12 cellular contexts compared by ENCODE assay signal in the genomic region with DNA sequence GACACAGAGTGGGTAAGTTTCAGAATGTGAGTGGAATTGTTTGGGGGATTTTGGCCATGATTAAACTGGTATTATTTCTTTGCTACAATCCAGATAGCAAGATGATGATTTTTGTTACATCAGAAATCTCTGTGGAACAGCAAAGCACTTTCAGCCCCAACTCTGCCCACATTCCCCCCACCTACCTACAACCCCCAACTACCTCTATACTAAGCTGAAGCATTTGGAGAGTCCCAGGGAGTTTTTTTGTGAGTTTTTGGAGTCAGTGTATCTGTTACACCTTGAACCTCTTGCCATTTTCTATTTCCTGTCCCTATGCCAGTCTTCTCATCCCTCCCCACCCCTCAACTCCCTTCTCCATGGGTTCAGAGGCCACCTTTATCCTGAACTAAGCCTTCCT. TPM values are rescaled to one million over a fixed set of nuclear protein-coding genes. Genes with fewer than 3 reads are reported as not detected.
DNase-seq lines count a peak whose midpoint lies in the region; ATAC-seq lines count a peak whose summit lies in the region.
"Had no signal": no experiment of that assay in that cellular context is flagged by ENCODE, and none has a peak within 500 bp of the region (broad histone marks: within the 10 kb centered on the region; RNA-seq: fewer than 3 reads in every experiment).

No MANE protein-coding gene starts in this region.

- H3K4me3 ChIP-seq in right cardiac atrium (ENCODE audit: low read length): no peak overlapping the region

- H3K27ac Mint-ChIP-seq in T-cell: peak overlapping the region; percentile 97 to 99
- H3K27ac Mint-ChIP-seq in central memory CD8-positive, alpha-beta T cell (ENCODE audit: low read depth): peak overlapping the region; percentile 99
- H3K27ac Mint-ChIP-seq in stimulated activated naive B cell treated with anti-CD40 and anti-IgM and Interleukin-4, amounts not matched to agents 10 μg/mL and 1 μg/mL and 100 μg/mL, for 72 hours: peak overlapping the region; percentile 96

- DNase-seq in activated naive CD4-positive, alpha-beta T cell treated with Interleukin-2 at 50 U/mL for 16 hours: peak; percentile 46
- no peak for DNase-seq in activated naive CD4-positive, alpha-beta T cell (lab: John Stamatoyannopoulos, UW)
- DNase-seq in T-cell (no peak), right cardiac atrium (no peak), NCI-H187 (lab: John Stamatoyannopoulos, UW) (no peak), NCI-H446 treated with DMSO at 0.1 percent for 48 hours (lab: John Stamatoyannopoulos, UW) (no peak)
- DNase-seq in central memory CD8-positive, alpha-beta T cell (ENCODE audit: low spot score in 2 of 2): no peak
- DNase-seq in stimulated activated naive B cell treated with anti-CD40 and anti-IgM and Interleukin-4, amounts not matched to agents 10 μg/mL and 1 μg/mL and 100 μg/mL, for 72 hours: no peak
- DNase-seq: cortex of kidney, DMS153, H9, T1000 had no signal

- ATAC-seq in T-cell (replicated peaks in 1 of 4): no peak
- no peak for ATAC-seq in central memory CD8-positive, alpha-beta T cell (replicated peaks; ENCODE audit: extremely low read depth, poor library complexity, severe bottlenecking)
- peak; percentile 80 to 86 for ATAC-seq in stimulated activated naive B cell treated with anti-CD40 and anti-IgM and Interleukin-4, amounts not matched to agents 10 μg/mL and 1 μg/mL and 100 μg/mL, for 72 hours (replicated peaks)
- no peak for ATAC-seq in right cardiac atrium

- intact Hi-C loops in right cardiac atrium (cut with DNase I): no loop called here

- H3K27me3 ChIP-seq in right cardiac atrium (ENCODE audit: control insufficient read depth, insufficient read depth): no peaks in the 10 kb centered on the region

- POLR2A ChIA-PET in T-cell (lab: Charles Lee): no interaction called here

- H3K4me1 ChIP-seq in right cardiac atrium (ENCODE audit: control insufficient read depth, insufficient read depth, low read length): peaks cover 2% of the 10 kb centered on the region

- no peaks in the 10 kb centered on the region for H3K27me3 Mint-ChIP-seq in T-cell
- H3K27me3 Mint-ChIP-seq in central memory CD8-positive, alpha-beta T cell: no peaks in the 10 kb centered on the region
- H3K27me3 Mint-ChIP-seq in stimulated activated naive B cell treated with anti-CD40 and anti-IgM and Interleukin-4, amounts not matched to agents 10 μg/mL and 1 μg/mL and 100 μg/mL, for 72 hours: no peaks in the 10 kb centered on the region

- H3K27ac ChIP-seq in right cardiac atrium (ENCODE audit: low read length): no peak overlapping the region

- CTCF ChIA-PET in T-cell (lab: Charles Lee): interaction anchor here in 1 of 2 donors (0.5 to 0.8 kb wide), 3 partner anchors 16 to 437 kb away, joined by 4 to 7 read pairs (median 5); no protein-coding TSS in a partner anchor

- no peaks in the 10 kb centered on the region for H3K9me3 ChIP-seq in right cardiac atrium (ENCODE audit: control insufficient read depth, low read length)

- H3K4me3 Mint-ChIP-seq in T-cell: peak overlapping the region in 1 of 3 donors; percentile 60
- no peak overlapping the region for H3K4me3 Mint-ChIP-seq in central memory CD8-positive, alpha-beta T cell
- H3K4me3 Mint-ChIP-seq in stimulated activated naive B cell treated with anti-CD40 and anti-IgM and Interleukin-4, amounts not matched to agents 10 μg/mL and 1 μg/mL and 100 μg/mL, for 72 hours: peak overlapping the region; percentile 46 to 62
- H3K4me3 Mint-ChIP-seq: H9 had no signal

- H3K9me3 Mint-ChIP-seq in T-cell: no peaks in the 10 kb centered on the region
- no peaks in the 10 kb centered on the region for H3K9me3 Mint-ChIP-seq in central memory CD8-positive, alpha-beta T cell
- no peaks in the 10 kb centered on the region for H3K9me3 Mint-ChIP-seq in stimulated activated naive B cell treated with anti-CD40 and anti-IgM and Interleukin-4, amounts not matched to agents 10 μg/mL and 1 μg/mL and 100 μg/mL, for 72 hours
- H3K9me3 Mint-ChIP-seq: H9 had no signal

- H3K4me1 Mint-ChIP-seq in T-cell: peaks cover 18 to 26% (median 21%) of the 10 kb centered on the region in 3 donors
- peaks cover 31% of the 10 kb centered on the region for H3K4me1 Mint-ChIP-seq in central memory CD8-positive, alpha-beta T cell
- peaks cover 28 to 32% of the 10 kb centered on the region in 2 donors for H3K4me1 Mint-ChIP-seq in stimulated activated naive B cell treated with anti-CD40 and anti-IgM and Interleukin-4, amounts not matched to agents 10 μg/mL and 1 μg/mL and 100 μg/mL, for 72 hours
- H3K4me1 Mint-ChIP-seq: H9 had no signal

- peaks cover 58% of the 10 kb centered on the region for H3K36me3 Mint-ChIP-seq in T-cell
- H3K36me3 Mint-ChIP-seq in central memory CD8-positive, alpha-beta T cell (ENCODE audit: insufficient read depth): peaks cover 23% of the 10 kb centered on the region
- peaks cover 69 to 85% of the 10 kb centered on the region in 2 donors for H3K36me3 Mint-ChIP-seq in stimulated activated naive B cell treated with anti-CD40 and anti-IgM and Interleukin-4, amounts not matched to agents 10 μg/mL and 1 μg/mL and 100 μg/mL, for 72 hours

RNA-seq across cellular contexts. Expression of a gene that starts 24.8 kb away (rescaled TPM):
- total RNA-seq in T-cell (10 to 100 TPM; 13.2 to 20.6 (median 17.7) TPM), right cardiac atrium (10 to 100 TPM; 27.3 to 29.3 (median 28.0) TPM)
- polyA plus RNA-seq in right cardiac atrium: 16.6 TPM

RNA-seq across cellular contexts. Expression of a gene that starts 24.9 kb away (rescaled TPM):
- total RNA-seq in T-cell: 10 to 100 TPM; 12.6 to 18.2 (median 16.3) TPM
- total RNA-seq in right cardiac atrium: 1 to 10 TPM; 6.3 to 7.8 (median 6.8) TPM
- 4.1 TPM for polyA plus RNA-seq in right cardiac atrium

RNA-seq across cellular contexts. Expression of a gene that starts 45.0 kb away (rescaled TPM):
- 10 to 100 TPM; 11.3 to 14.6 (median 13.6) TPM for total RNA-seq in T-cell
- total RNA-seq in right cardiac atrium: 10 to 100 TPM; 13.0 to 21.1 (median 14.0) TPM
- 5.2 TPM for polyA plus RNA-seq in right cardiac atrium

Comparison
In these comparisons a context has a peak if more than half of its experiments do, and no peak if none do; other contexts are left out.
1. ATAC-seq: peak in stimulated activated naive B cell treated with anti-CD40 and anti-IgM and Interleukin-4, amounts not matched to agents 10 μg/mL and 1 μg/mL and 100 μg/mL, for 72 hours (2 of 2); none in T-cell (0 of 4), central memory CD8-positive, alpha-beta T cell (single experiment) and right cardiac atrium (0 of 2).
2. Peak in every context shown above with its lines, with median percentiles within 50 percentile points of each other: H3K27ac Mint-ChIP-seq.